In the genomic region with DNA sequence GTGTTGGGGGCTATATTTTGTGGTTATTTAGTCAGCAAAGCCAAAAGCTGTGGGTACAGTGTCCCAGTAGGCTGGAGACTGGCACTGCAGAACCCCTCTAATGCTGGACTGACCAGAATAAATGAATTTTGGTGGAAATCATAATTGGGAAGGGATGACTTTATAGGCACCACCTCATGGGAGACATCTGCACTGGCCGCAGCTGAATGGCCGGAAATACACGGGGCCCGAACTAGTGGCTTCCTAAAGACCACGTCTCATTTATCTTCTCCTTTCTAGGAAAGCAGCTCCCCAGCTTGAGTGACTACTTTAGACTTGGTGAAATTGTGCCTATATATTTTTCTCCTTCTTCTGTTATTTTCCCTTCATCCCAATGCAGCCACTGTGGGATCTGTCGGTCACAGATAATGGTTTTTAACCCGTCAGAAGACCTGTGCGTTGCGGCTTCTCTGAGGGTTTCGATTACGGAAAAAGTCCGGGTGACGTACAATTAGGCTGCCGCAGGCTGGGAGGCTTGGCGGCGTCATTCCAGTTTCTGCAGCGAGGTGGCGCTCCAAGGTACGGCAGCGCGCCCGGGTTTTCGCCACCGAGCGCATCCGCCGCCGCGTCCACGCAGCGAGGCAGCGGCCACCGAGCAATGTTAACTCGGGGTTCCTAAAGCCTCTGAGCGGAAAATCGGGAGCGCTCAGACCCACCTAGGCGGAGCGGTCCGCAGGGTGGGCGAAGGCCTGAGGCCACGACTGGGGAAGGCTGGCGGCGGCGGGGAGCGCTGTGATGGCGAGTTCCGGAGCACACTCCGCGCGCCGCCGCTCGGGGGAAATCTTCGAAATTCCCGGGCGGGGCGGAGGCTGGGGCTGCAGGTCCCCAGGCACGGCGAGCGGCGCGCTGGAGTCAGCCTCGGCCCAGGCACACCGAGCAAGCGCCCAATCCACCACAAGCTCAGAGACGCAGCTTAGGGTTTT, we compare ENCODE assay signal across 8 cellular contexts. TPM values are rescaled to one million over a fixed set of nuclear protein-coding genes. Genes with fewer than 3 reads are reported as not detected.
DNase-seq lines count a peak whose midpoint lies in the region; ATAC-seq lines count a peak whose summit lies in the region.

No MANE protein-coding gene starts in this region.

- no peaks in the 10 kb centered on the region for H3K79me1 ChIP-seq in mesendoderm (ENCODE audit: low read length)

- H3K36me3 ChIP-seq in ectodermal cell (ENCODE audit: control insufficient read depth, insufficient read depth, low read length) (no peaks in the 10 kb centered on the region), mesendoderm (ENCODE audit: control insufficient read depth, insufficient read depth, low read length) (no peaks in the 10 kb centered on the region)

- no peak overlapping the region for H4K8ac ChIP-seq in mesendoderm (ENCODE audit: low read depth, low read length)

- 0 to 1% methylated on average over 66 to 67 of the region's 67 CpGs for WGBS in ectodermal cell, 2 experiments
- no CpG with 5 or more reads among the region's 67 CpGs for WGBS in mesendoderm (ENCODE audit: extremely low coverage, insufficient coverage, low lambda C conversion rate)

- H3K4me3 ChIP-seq in ectodermal cell (ENCODE audit: insufficient read depth, low read depth, low read length) (peak overlapping the region; percentile 60), mesendoderm (ENCODE audit: low read length) (no peak overlapping the region)

- H3K9ac ChIP-seq in mesendoderm (ENCODE audit: low read length): no peak overlapping the region

- DNase-seq in AG08396 (ENCODE audit: low spot score) (peak; percentile 90), NCI-H526 (lab: John Stamatoyannopoulos, UW) (peak; percentile 55 to 89), mesendoderm (peak; percentile 65)
- DNase-seq in activated CD4-positive, alpha-beta T cell treated with anti-CD3 and anti-CD28 coated beads, Interleukin-2, amount 50 U/mL, for 48 hours: peak; percentile 79 to 85
- DNase-seq in stimulated activated CD8-positive, alpha-beta memory T cell treated with anti-CD3 and anti-CD28 coated beads, Interleukin-15, amount 100 ng/mL, for 4 hours (ENCODE audit: low read depth in 2 of 2): peak; percentile 18

- ATAC-seq in GM18873 (IDR thresholded peaks at IDR 0.05; ENCODE audit: low FRiP score, unreplicated experiment) (peak; percentile 74), HG03103 (IDR thresholded peaks at IDR 0.05; ENCODE audit: low read depth, unreplicated experiment) (peak; percentile 81)

- no peak overlapping the region for H4K5ac ChIP-seq in mesendoderm (ENCODE audit: low read length)

- no peak overlapping the region for H2AK5ac ChIP-seq in mesendoderm (ENCODE audit: low read length)

- H2BK5ac ChIP-seq in mesendoderm (ENCODE audit: low read length): no peak overlapping the region

- no peaks in the 10 kb centered on the region for H3K9me3 ChIP-seq in ectodermal cell (ENCODE audit: control insufficient read depth, low read length)

- no peaks in the 10 kb centered on the region for H3K79me2 ChIP-seq in mesendoderm (ENCODE audit: control insufficient read depth, insufficient read depth, low read length)

- H3K27me3 ChIP-seq in ectodermal cell (ENCODE audit: control insufficient read depth, insufficient read depth, low read length, poor library complexity, severe bottlenecking) (peaks cover 100% of the 10 kb centered on the region), mesendoderm (ENCODE audit: insufficient read depth, low read length, poor library complexity) (peaks cover 75% of the 10 kb centered on the region)

- H3K4me1 ChIP-seq in ectodermal cell (ENCODE audit: control insufficient read depth, insufficient read depth, low read length): peaks cover 64% of the 10 kb centered on the region
- H3K4me1 ChIP-seq in mesendoderm (ENCODE audit: control insufficient read depth, low read depth, low read length): no peaks in the 10 kb centered on the region

- H3K4ac ChIP-seq in mesendoderm (ENCODE audit: low read depth, low read length): no peak overlapping the region

- H3K18ac ChIP-seq in mesendoderm (ENCODE audit: low read length): no peak overlapping the region

- no peak overlapping the region for H2BK15ac ChIP-seq in mesendoderm (replicated peaks; ENCODE audit: low read depth)

- no peak overlapping the region for H3K56ac ChIP-seq in mesendoderm (ENCODE audit: low read length)

- no peak overlapping the region for H3K27ac ChIP-seq in ectodermal cell (ENCODE audit: insufficient read depth, low read depth, low read length, poor library complexity, severe bottlenecking)
- no peak overlapping the region for H3K27ac ChIP-seq in mesendoderm (ENCODE audit: low read depth, low read length)

- peak overlapping the region; percentile 66 for H3K4me2 ChIP-seq in mesendoderm (ENCODE audit: low read length)

- no peak overlapping the region for H3K23ac ChIP-seq in mesendoderm (ENCODE audit: low read length)

- no peak overlapping the region for H2BK120ac ChIP-seq in mesendoderm (ENCODE audit: low read depth, low read length)

RNA-seq across cellular contexts. Expression of a gene that starts 26.3 kb away (rescaled TPM):
- 101 TPM for polyA plus RNA-seq in ectodermal cell (2013, experiment 1 of 4)
- 117 TPM for polyA plus RNA-seq in ectodermal cell (2013, experiment 2 of 4)
- polyA plus RNA-seq in ectodermal cell (2013, experiment 3 of 4): 80.0 TPM
- polyA plus RNA-seq in ectodermal cell (2013, experiment 4 of 4): 97.4 TPM
- 0.03 TPM for polyA plus RNA-seq in mesendoderm (2013, experiment 1 of 2)
- polyA plus RNA-seq in mesendoderm (2013, experiment 2 of 2): 0.04 TPM

Comparison
In these comparisons a context has a peak if more than half of its experiments do, and no peak if none do; other contexts are left out.
1. DNase-seq: peak in every context shown above with its lines; median percentile 90 in AG08396; 82 in activated CD4-positive, alpha-beta T cell treated with anti-CD3 and anti-CD28 coated beads, Interleukin-2, amount 50 U/mL, for 48 hours; 72 in NCI-H526; 65 in mesendoderm; 18 in stimulated activated CD8-positive, alpha-beta memory T cell treated with anti-CD3 and anti-CD28 coated beads, Interleukin-15, amount 100 ng/mL, for 4 hours.